In genomic region chr15:51661072-51661471, GRCh38 we compare ENCODE assay signal across 11 cellular contexts. TPM values are rescaled to one million over a fixed set of nuclear protein-coding genes. Genes with fewer than 3 reads are reported as not detected.
"Had no signal": no experiment of that assay in that cellular context is flagged by ENCODE, and none has a peak within 500 bp of the region (broad histone marks: within the 10 kb centered on the region; RNA-seq: fewer than 3 reads in every experiment).

No MANE protein-coding gene starts in this region.

- H3K27ac ChIP-seq: HL-60, KMS-11 had no signal

- FAIRE-seq: HepG2, HTR-8/SVneo had no signal

- H3K4me2 ChIP-seq: KMS-11 had no signal

- H3K9ac ChIP-seq: KMS-11 had no signal

- ATAC-seq: HepG2 had no signal

- DNase-seq: IMR-90, Karpas-422, KBM-7, KG1 had no signal

RNA-seq across cellular contexts. Expression of gene SCG3, which starts 20.2 kb away (rescaled TPM):
- total RNA-seq: HepG2, HT-29, HT1080, IMR-90 had no signal
- polyA plus RNA-seq: HepG2, IgD-negative memory B cell had no signal
